10 cellular contexts compared by ENCODE assay signal in genomic region chr9:110579763-110580255, GRCh38. TPM values are rescaled to one million over a fixed set of nuclear protein-coding genes. Genes with fewer than 3 reads are reported as not detected.
DNase-seq lines count a peak whose midpoint lies in the region; ATAC-seq, FAIRE-seq and TF ChIP-seq lines count a peak whose summit lies in the region.
"Had no signal": no experiment of that assay in that cellular context is flagged by ENCODE, and none has a peak within 500 bp of the region (broad histone marks: within the 10 kb centered on the region; RNA-seq: fewer than 3 reads in every experiment).

No MANE protein-coding gene starts in this region.

- POLR2A ChIA-PET in H1 (lab: Charles Lee; ENCODE audit: partially characterized antibody) = no interaction called here

- H2AK5ac ChIP-seq in H1 (ENCODE audit: low read depth, low read length) = no peak overlapping the region

- no peak overlapping the region for H2BK15ac ChIP-seq in H1 (ENCODE audit: low read length)

- H3K4me1 ChIP-seq in H1 (replicated peaks in 1 of 4; ENCODE audit: control insufficient read depth in 3 of 4, insufficient read depth in 4 of 4, low read length in 3 of 4) (peaks cover 0 to 12% (median 8%) of the 10 kb centered on the region in 4 experiments; a peak in 4 of 7 replicates), vagina (peaks cover 8% of the 10 kb centered on the region)

- H3K36me3 Mint-ChIP-seq in mesothelial cell of epicardium = no peaks in the 10 kb centered on the region

- no peak for TF ChIP-seq RAD21 in H1 (IDR thresholded peaks at IDR 0.05 in 1 of 2, conservative IDR thresholded peaks at IDR 0.05 in 1 of 2; ENCODE audit: low read depth in 2 of 2, low read length in 2 of 2)

- no peak overlapping the region for H2BK20ac ChIP-seq in H1 (ENCODE audit: low read length)

- H3K4me3 Mint-ChIP-seq in mesothelial cell of epicardium = peak overlapping the region; percentile 89

- H3K4me2 ChIP-seq in H1 (ENCODE audit: insufficient read depth in 1 of 2, low read depth in 2 of 2, low read length in 2 of 2) = peak overlapping the region; percentile 88 to 98

- H3K9ac ChIP-seq in H1 (replicated peaks in 1 of 4; ENCODE audit: extremely low read depth in 1 of 4, low read depth in 3 of 4, low read length in 3 of 4) = no peak overlapping the region

- no peak overlapping the region for H3K18ac ChIP-seq in H1 (ENCODE audit: extremely low read depth, low read length)

- no peak overlapping the region for H3K23ac ChIP-seq in H1 (ENCODE audit: insufficient read length)

- H3K36me3 ChIP-seq in H1 (ENCODE audit: control insufficient read depth in 2 of 4, insufficient read depth in 4 of 4, low read length in 3 of 4) (no peaks in the 10 kb centered on the region), vagina (no peaks in the 10 kb centered on the region)

- TF ChIP-seq CTCF in H1 (IDR thresholded peaks at IDR 0.05; ENCODE audit: control extremely low read depth in 1 of 3, insufficient read depth in 1 of 3, low read depth in 1 of 3, low read length in 3 of 3) = no peak
- no peak for TF ChIP-seq CTCF in mesothelial cell of epicardium (IDR thresholded peaks at IDR 0.05; ENCODE audit: unreplicated experiment)
- TF ChIP-seq CTCF in vagina (IDR thresholded peaks at IDR 0.05) = no peak

- no peak overlapping the region for H4K5ac ChIP-seq in H1 (ENCODE audit: insufficient read length, low read depth, low read length)

- no peak overlapping the region for H4K91ac ChIP-seq in H1 (replicated peaks; ENCODE audit: insufficient read length, low read length)

- peak overlapping the region; percentile 97 for H3K27ac Mint-ChIP-seq in mesothelial cell of epicardium
- H3K27ac Mint-ChIP-seq: naive B cell had no signal

- H3K27me3 ChIP-seq in H1 (replicated peaks in 1 of 4; ENCODE audit: control insufficient read depth in 3 of 4, extremely low read depth in 1 of 4, insufficient read depth in 3 of 4, low read length in 3 of 4) (peaks cover 11 to 43% (median 33%) of the 10 kb centered on the region in 4 experiments), vagina (no peaks in the 10 kb centered on the region)

- peak overlapping the region; percentile 48; the same call in 1 of the 2 replicates for H2AFZ ChIP-seq in H1 (ENCODE audit: low read length)

- H3K9me3 ChIP-seq in H1 (ENCODE audit: insufficient read depth in 2 of 2, low read depth in 1 of 2, low read length in 1 of 2) = no peaks in the 10 kb centered on the region
- H3K9me3 ChIP-seq in vagina = no peaks in the 10 kb centered on the region

- WGBS in H1 (ENCODE audit: extremely low coverage in 1 of 2, insufficient coverage in 1 of 2, insufficient read length in 1 of 2, insufficient replicate concordance in 2 of 2, low coverage in 1 of 2, low lambda C conversion rate in 2 of 2, missing lambda C conversion rate in 1 of 2), 2 experiments = 7% methylated on average over 15 of the region's 16 CpGs; no CpG with 5 or more reads in 1 of the 2 experiments

- no peak for TF ChIP-seq POLR2A in H1 (IDR thresholded peaks at IDR 0.05; ENCODE audit: control extremely low read depth in 1 of 2, low read depth in 2 of 2, low read length in 2 of 2)
- TF ChIP-seq POLR2A in vagina (IDR thresholded peaks at IDR 0.05) = peak in 1 of 2 donors; percentile 21

- ATAC-seq in HG02973 (IDR thresholded peaks at IDR 0.05; ENCODE audit: unreplicated experiment) = no peak
- ATAC-seq in GM18867 (IDR thresholded peaks at IDR 0.05; ENCODE audit: unreplicated experiment) = no peak

- H2BK12ac ChIP-seq in H1 (ENCODE audit: low read depth, low read length) = no peak overlapping the region

- H3K4me1 Mint-ChIP-seq in mesothelial cell of epicardium = peaks cover 41% of the 10 kb centered on the region

- intact Hi-C loops in vagina (cut with DNase I) = no loop called here

- FAIRE-seq in H1 (lab: Jason Lieb, UNC) = no peak
- FAIRE-seq: TTC549 had no signal

- H3K23me2 ChIP-seq in H1 (ENCODE audit: low read depth, low read length) = peaks cover 11% of the 10 kb centered on the region

- H3K4me3 ChIP-seq in H1 (ENCODE audit: extremely low read depth in 1 of 4, insufficient read depth in 2 of 4, low read depth in 3 of 4, low read length in 4 of 4) = peak overlapping the region; percentile 60 to 64 (median 62)
- peak overlapping the region; percentile 56 to 58 for H3K4me3 ChIP-seq in vagina

- H4K8ac ChIP-seq in H1 (ENCODE audit: extremely low read depth, insufficient read depth, low read length) = no peak overlapping the region

- CTCF ChIA-PET in H1 (lab: Charles Lee; ENCODE audit: partially characterized antibody) = interaction anchor here (0.9 kb wide), 1 partner anchor 24 kb away, joined by 3 read pairs; no protein-coding TSS in a partner anchor

- no peaks in the 10 kb centered on the region for H4K20me1 ChIP-seq in H1 (replicated peaks in 1 of 2; ENCODE audit: control insufficient read depth in 1 of 2, insufficient read depth in 2 of 2, low read length in 2 of 2)

- no peaks in the 10 kb centered on the region for H3K79me2 ChIP-seq in H1 (ENCODE audit: control insufficient read depth in 1 of 2, insufficient read depth in 2 of 2, low read length in 2 of 2)

- H3K27me3 Mint-ChIP-seq in mesothelial cell of epicardium (ENCODE audit: low read depth) = no peaks in the 10 kb centered on the region

- DNase-seq in NCI-H748 (lab: John Stamatoyannopoulos, UW; ENCODE audit: unreplicated experiment) (peak; percentile 22), NCI-H748 treated with DMSO at 0.1 percent for 48 hours (lab: John Stamatoyannopoulos, UW) (no peak), H1 (ENCODE audit: low read depth in 1 of 2, low spot score in 2 of 2) (no peak), mesothelial cell of epicardium (ENCODE audit: low spot score in 2 of 2, unreplicated experiment in 2 of 2) (peak in 1 of 2 experiments; percentile 67), vagina (ENCODE audit: extremely low spot score in 2 of 2) (no peak), GM19240 (ENCODE audit: insufficient read length, low spot score) (no peak)
- DNase-seq: naive B cell had no signal

- peaks cover 17% of the 10 kb centered on the region for H3K9me3 Mint-ChIP-seq in mesothelial cell of epicardium

- H3K79me1 ChIP-seq in H1 (ENCODE audit: low read depth, low read length) = no peaks in the 10 kb centered on the region

- H3K56ac ChIP-seq in H1 (replicated peaks; ENCODE audit: insufficient read length, low read depth, low read length) = no peak overlapping the region

- no peak for TF ChIP-seq EP300 in H1 (IDR thresholded peaks at IDR 0.05; ENCODE audit: borderline replicate concordance in 1 of 2, low read depth in 2 of 2, low read length in 2 of 2)

- no peak overlapping the region for H3K14ac ChIP-seq in H1 (ENCODE audit: insufficient read length)

- H2BK120ac ChIP-seq in H1 (replicated peaks; ENCODE audit: low read depth, low read length) = no peak overlapping the region

- H2BK5ac ChIP-seq in H1 (ENCODE audit: low read depth, low read length) = no peak overlapping the region

- H3K4ac ChIP-seq in H1 (replicated peaks; ENCODE audit: insufficient read length, low read depth, low read length) = no peak overlapping the region

- no peak overlapping the region for H3K27ac ChIP-seq in H1 (ENCODE audit: low read depth, low read length)
- H3K27ac ChIP-seq in vagina = peak overlapping the region; percentile 73

TF ChIP-seq in H1, 55 proteins besides CTCF, POLR2A, EP300 and RAD21:
- TF ChIP-seq BACH1 (IDR thresholded peaks at IDR 0.05; ENCODE audit: low read length) (0 out of 2 replicates have a peak, but pooled peaks have one; percentile 23), EZH2 (IDR thresholded peaks at IDR 0.05; ENCODE audit: low read depth, low read length, severe bottlenecking) (peak; percentile 18), KDM4A (IDR thresholded peaks at IDR 0.05; ENCODE audit: low read depth, low read length, severe bottlenecking) (no peak), SIN3A (conservative IDR thresholded peaks at IDR 0.05 in 1 of 2, IDR thresholded peaks at IDR 0.05 in 1 of 2; ENCODE audit: low read depth in 1 of 2, low read length in 2 of 2) (0 out of 4 replicates have a peak, but pooled peaks have one; percentile 30 to 59), SIX5 (IDR thresholded peaks at IDR 0.05; ENCODE audit: low read depth, low read length) (no peak)

RNA-seq across cellular contexts. Expression of gene SVEP1, which starts 0.3 kb away (rescaled TPM):
- total RNA-seq in H1 (2021; fragmentation: NEBNext Ultra II Directional; extraction: Animal tissue kit (Norgen Biotek cat#: 25700)) = 0.36 and 0.37 TPM in 2 replicates
- polyA plus RNA-seq in H1 (2011; rRNA removed) = 0.11 and 0.19 TPM in 2 replicates
- 0.17 TPM for polyA plus RNA-seq in H1 (2011; cell fraction: cytosol; rRNA removed)
- polyA plus RNA-seq in H1 (2011; cell fraction: nucleus; rRNA removed) = 0.40 TPM
- 0.15 to 0.24 TPM (median 0.18 TPM) in 4 replicates for polyA plus RNA-seq in H1 (2012, experiment 1 of 2)
- polyA plus RNA-seq in H1 (2012, experiment 2 of 2) = 0.03 TPM
- 0.28 TPM for polyA plus RNA-seq in H1 (2013, experiment 1 of 2)
- polyA plus RNA-seq in H1 (2013, experiment 2 of 2) = 0.26 TPM
- polyA minus RNA-seq in H1 (2011; rRNA and poly(A)+ RNA removed) = 0.73 and 0.83 TPM in 2 replicates
- polyA minus RNA-seq in H1 (2011; cell fraction: cytosol; rRNA and poly(A)+ RNA removed) = 0.37 TPM
- 2.0 TPM for polyA minus RNA-seq in H1 (2011; cell fraction: nucleus; rRNA and poly(A)+ RNA removed)
- total RNA-seq in mesothelial cell of epicardium = 44.5 to 47.2 TPM (median 45.2 TPM) in 3 replicates
- 84.5 TPM for total RNA-seq in vagina

Comparison
In these comparisons a context has a peak if more than half of its experiments do, and no peak if none do; other contexts are left out.
1. RNA of gene SVEP1, which starts 0.3 kb away (total RNA-seq): 84.5 TPM in vagina (single experiment) and 44.5 to 47.2 TPM in mesothelial cell of epicardium; 0.36 to 0.37 TPM in H1; every median in the first group is over 10 times any median in the second.